ENCODE assay signal across 21 cellular contexts in the genomic region with DNA sequence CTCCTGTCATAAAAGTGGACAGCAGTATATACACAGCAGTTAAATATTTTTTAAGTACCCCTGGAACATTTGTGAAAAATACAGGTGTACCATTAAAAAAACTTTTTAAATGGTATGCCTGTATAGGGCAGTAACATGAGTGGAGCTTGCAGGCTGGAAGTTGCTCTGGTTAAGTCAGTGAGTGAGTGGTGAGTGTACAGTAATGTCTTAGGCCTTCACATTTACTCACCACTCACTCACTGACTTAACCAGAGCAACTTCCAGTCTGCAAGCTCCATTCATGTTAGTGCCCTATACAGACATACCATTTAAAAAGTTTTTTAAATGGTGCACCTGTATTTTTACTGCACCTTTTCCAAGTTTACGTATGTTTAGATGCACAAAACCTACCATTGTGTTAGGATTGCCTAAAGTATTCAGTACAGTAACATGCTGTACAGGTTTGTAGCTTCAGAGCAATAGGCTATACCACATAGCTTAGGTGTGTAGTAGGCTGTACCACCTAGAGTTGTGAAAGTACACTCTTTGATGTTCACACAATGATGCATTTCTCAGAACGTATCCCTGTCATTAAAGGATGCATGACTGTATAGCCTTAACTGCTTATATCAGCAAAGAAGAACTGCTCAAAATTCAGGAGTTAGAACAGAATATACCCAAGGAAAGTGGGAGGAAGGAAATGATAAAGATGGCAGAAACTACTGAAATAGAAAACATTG.
DNase-seq lines count a peak whose midpoint lies in the region; ATAC-seq, FAIRE-seq and TF ChIP-seq lines count a peak whose summit lies in the region.
"Had no signal": no experiment of that assay in that cellular context is flagged by ENCODE, and none has a peak within 500 bp of the region (broad histone marks: within the 10 kb centered on the region; RNA-seq: fewer than 3 reads in every experiment).

No MANE protein-coding gene starts in this region.

- H3K9ac ChIP-seq in mesenchymal stem cell (ENCODE audit: low read length): peak overlapping the region; percentile 10

- H2BK15ac ChIP-seq in mesenchymal stem cell (ENCODE audit: low read depth, poor library complexity, severe bottlenecking): no peak overlapping the region

- 100% methylated on average over 2 of the region's 2 CpGs for WGBS in mesenchymal stem cell

- H3K4me3 ChIP-seq in bronchial epithelial cell (ENCODE audit: low read depth, low read length) (no peak overlapping the region), mesenchymal stem cell (ENCODE audit: insufficient read depth in 1 of 2, low read depth in 1 of 2, low read length in 2 of 2) (no peak overlapping the region)
- H3K4me3 ChIP-seq: gastrocnemius medialis, spleen, tibial artery had no signal

- no peaks in the 10 kb centered on the region for H3K27me3 ChIP-seq in bronchial epithelial cell (ENCODE audit: control insufficient read depth, insufficient read depth, low read length)
- no peaks in the 10 kb centered on the region for H3K27me3 ChIP-seq in mesenchymal stem cell (ENCODE audit: control insufficient read depth in 1 of 2, insufficient read depth in 1 of 2, low read length in 2 of 2)
- H3K27me3 ChIP-seq: gastrocnemius medialis, neutrophil, spleen, tibial artery had no signal

- H2BK12ac ChIP-seq in mesenchymal stem cell (ENCODE audit: low read length in 2 of 2): no peak overlapping the region

- TF ChIP-seq CTCF in bronchial epithelial cell (IDR thresholded peaks at IDR 0.05; ENCODE audit: insufficient read depth, low read length, severe bottlenecking): no peak

- H2AK5ac ChIP-seq in mesenchymal stem cell (ENCODE audit: low read length, severe bottlenecking): no peak overlapping the region

- TF ChIP-seq POLR2A in GM12892 (IDR thresholded peaks at IDR 0.05; ENCODE audit: low read depth, low read length): no peak

- no peak overlapping the region for H3K23ac ChIP-seq in mesenchymal stem cell (ENCODE audit: low read length in 2 of 2)

- H3K79me1 ChIP-seq in mesenchymal stem cell (replicated peaks; ENCODE audit: low read length, poor library complexity, severe bottlenecking): peaks cover 13% of the 10 kb centered on the region

- peak; percentile 66 for FAIRE-seq in GM12892 (lab: Jason Lieb, UNC)
- no peak for FAIRE-seq in bronchial epithelial cell (lab: Jason Lieb, UNC)
- FAIRE-seq: H54 had no signal

- H2AFZ ChIP-seq in mesenchymal stem cell (ENCODE audit: low read depth, low read length): no peak overlapping the region

- H3K9me3 ChIP-seq in mesenchymal stem cell (ENCODE audit: control insufficient read depth, low read length): no peaks in the 10 kb centered on the region
- H3K9me3 ChIP-seq: gastrocnemius medialis, neutrophil, spleen, tibial artery had no signal

- no peak overlapping the region for H3K14ac ChIP-seq in mesenchymal stem cell (ENCODE audit: low read length in 2 of 2)

- H3K4me1 ChIP-seq in mesenchymal stem cell (ENCODE audit: control insufficient read depth, insufficient read depth, low read depth, low read length): peaks cover 3% of the 10 kb centered on the region
- H3K4me1 ChIP-seq: tibial artery had no signal

- ATAC-seq in GM19467 (IDR thresholded peaks at IDR 0.05; ENCODE audit: unreplicated experiment) (no peak), GM19035 (IDR thresholded peaks at IDR 0.05; ENCODE audit: unreplicated experiment) (no peak)
- ATAC-seq: gastrocnemius medialis had no signal

- H3K27ac ChIP-seq in mesenchymal stem cell (ENCODE audit: low read length, poor library complexity, severe bottlenecking): no peak overlapping the region
- H3K27ac ChIP-seq: gastrocnemius medialis, neutrophil, spleen, tibial artery had no signal

- no peak overlapping the region for H3K18ac ChIP-seq in mesenchymal stem cell (ENCODE audit: low read depth in 1 of 2, low read length in 2 of 2)

- no peak overlapping the region for H4K91ac ChIP-seq in mesenchymal stem cell (ENCODE audit: low read length)

- no peak overlapping the region for H3K4me2 ChIP-seq in mesenchymal stem cell (ENCODE audit: low read length, poor library complexity, severe bottlenecking)

- DNase-seq in GM12892 (ENCODE audit: insufficient read length) (no peak), M059J (ENCODE audit: low read depth) (peak; percentile 30), bronchial epithelial cell (ENCODE audit: low read depth) (peak; percentile 69), mesenchymal stem cell (peak; percentile 18), DMS79 (lab: John Stamatoyannopoulos, UW) (no peak), foreskin melanocyte (no peak)
- DNase-seq: activated B cell treated with CpG ODN at 0.5 μM for 24 hours; activated CD4-positive, alpha-beta memory T cell treated with anti-CD3 and anti-CD28 coated beads, Interleukin-2, amount 10 ng/mL, durations not matched to agents 7 days and 5 days; CD4-positive, alpha-beta memory T cell; central memory CD4-positive, alpha-beta T cell; gastrocnemius medialis; NCI-H146; NCI-H524 treated with DMSO at 0.1 percent for 48 hours; spleen; stimulated activated CD4-positive, alpha-beta T cell treated with anti-CD3 and anti-CD28 coated beads, Interleukin-4, amount 100 ng/mL, for 1 hour; T1000; tibial artery had no signal

- H2BK120ac ChIP-seq in mesenchymal stem cell (ENCODE audit: low read depth, low read length): no peak overlapping the region

- H3K4ac ChIP-seq in mesenchymal stem cell (ENCODE audit: low read depth in 1 of 2, low read length in 2 of 2): no peak overlapping the region

- no peak overlapping the region for H4K8ac ChIP-seq in mesenchymal stem cell (ENCODE audit: low read length)

- H3K36me3 ChIP-seq in bronchial epithelial cell (ENCODE audit: control insufficient read depth, insufficient read depth, low read length): no peaks in the 10 kb centered on the region
- H3K36me3 ChIP-seq in mesenchymal stem cell (ENCODE audit: control insufficient read depth in 1 of 2, insufficient read depth in 2 of 2, low read depth in 1 of 2, low read length in 2 of 2): no peaks in the 10 kb centered on the region
- H3K36me3 ChIP-seq: gastrocnemius medialis, neutrophil, spleen, tibial artery had no signal

- H2BK5ac ChIP-seq in mesenchymal stem cell (ENCODE audit: low read depth, low read length, poor library complexity, severe bottlenecking): no peak overlapping the region

Comparison
In these comparisons a context has a peak if more than half of its experiments do, and no peak if none do; other contexts are left out.
1. DNase-seq: peak in M059J (single experiment), bronchial epithelial cell (single experiment) and mesenchymal stem cell (single experiment); none in GM12892 (single experiment), DMS79 (single experiment) and foreskin melanocyte (single experiment).